In the genomic region with DNA sequence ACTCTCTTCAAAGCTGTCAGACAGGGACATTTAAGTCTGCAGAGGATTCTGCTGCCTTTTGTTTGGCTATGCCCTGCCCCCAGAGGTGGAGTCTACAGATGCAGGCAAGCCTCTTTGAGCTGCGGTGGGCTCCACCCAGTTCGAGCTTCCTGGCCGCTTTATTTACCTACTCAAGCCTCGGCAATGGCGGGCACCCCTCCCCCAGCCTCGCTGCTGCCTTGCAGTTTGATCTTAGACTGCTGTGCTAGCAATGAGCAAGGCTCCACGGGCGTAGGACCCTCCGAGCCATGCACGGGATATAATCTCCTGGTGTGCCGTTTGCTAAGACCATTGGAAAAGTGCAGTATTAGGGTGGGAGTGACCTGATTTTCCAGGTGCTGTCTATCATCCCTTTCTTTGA, we compare ENCODE assay signal across 1 cellular context.
TF ChIP-seq lines count a peak whose summit lies in the region.
"Not testable (repeated sequence)": the region's sequence is repeated elsewhere in the genome, so short reads cannot be mapped to it uniquely, and the experiment has no call there.

No MANE protein-coding gene starts in this region.

TF ChIP-seq in HepG2, 621 proteins besides CTCF, POLR2A, EP300 and RAD21 (continued from another document):
- TF ChIP-seq, protein P1, sequence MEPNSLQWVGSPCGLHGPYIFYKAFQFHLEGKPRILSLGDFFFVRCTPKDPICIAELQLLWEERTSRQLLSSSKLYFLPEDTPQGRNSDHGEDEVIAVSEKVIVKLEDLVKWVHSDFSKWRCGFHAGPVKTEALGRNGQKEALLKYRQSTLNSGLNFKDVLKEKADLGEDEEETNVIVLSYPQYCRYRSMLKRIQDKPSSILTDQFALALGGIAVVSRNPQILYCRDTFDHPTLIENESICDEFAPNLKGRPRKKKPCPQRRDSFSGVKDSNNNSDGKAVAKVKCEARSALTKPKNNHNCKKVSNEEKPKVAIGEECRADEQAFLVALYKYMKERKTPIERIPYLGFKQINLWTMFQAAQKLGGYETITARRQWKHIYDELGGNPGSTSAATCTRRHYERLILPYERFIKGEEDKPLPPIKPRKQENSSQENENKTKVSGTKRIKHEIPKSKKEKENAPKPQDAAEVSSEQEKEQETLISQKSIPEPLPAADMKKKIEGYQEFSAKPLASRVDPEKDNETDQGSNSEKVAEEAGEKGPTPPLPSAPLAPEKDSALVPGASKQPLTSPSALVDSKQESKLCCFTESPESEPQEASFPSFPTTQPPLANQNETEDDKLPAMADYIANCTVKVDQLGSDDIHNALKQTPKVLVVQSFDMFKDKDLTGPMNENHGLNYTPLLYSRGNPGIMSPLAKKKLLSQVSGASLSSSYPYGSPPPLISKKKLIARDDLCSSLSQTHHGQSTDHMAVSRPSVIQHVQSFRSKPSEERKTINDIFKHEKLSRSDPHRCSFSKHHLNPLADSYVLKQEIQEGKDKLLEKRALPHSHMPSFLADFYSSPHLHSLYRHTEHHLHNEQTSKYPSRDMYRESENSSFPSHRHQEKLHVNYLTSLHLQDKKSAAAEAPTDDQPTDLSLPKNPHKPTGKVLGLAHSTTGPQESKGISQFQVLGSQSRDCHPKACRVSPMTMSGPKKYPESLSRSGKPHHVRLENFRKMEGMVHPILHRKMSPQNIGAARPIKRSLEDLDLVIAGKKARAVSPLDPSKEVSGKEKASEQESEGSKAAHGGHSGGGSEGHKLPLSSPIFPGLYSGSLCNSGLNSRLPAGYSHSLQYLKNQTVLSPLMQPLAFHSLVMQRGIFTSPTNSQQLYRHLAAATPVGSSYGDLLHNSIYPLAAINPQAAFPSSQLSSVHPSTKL (CRISPR knock-in tag; IDR thresholded peaks at IDR 0.05): peak; percentile 66
- TF ChIP-seq, protein P2, sequence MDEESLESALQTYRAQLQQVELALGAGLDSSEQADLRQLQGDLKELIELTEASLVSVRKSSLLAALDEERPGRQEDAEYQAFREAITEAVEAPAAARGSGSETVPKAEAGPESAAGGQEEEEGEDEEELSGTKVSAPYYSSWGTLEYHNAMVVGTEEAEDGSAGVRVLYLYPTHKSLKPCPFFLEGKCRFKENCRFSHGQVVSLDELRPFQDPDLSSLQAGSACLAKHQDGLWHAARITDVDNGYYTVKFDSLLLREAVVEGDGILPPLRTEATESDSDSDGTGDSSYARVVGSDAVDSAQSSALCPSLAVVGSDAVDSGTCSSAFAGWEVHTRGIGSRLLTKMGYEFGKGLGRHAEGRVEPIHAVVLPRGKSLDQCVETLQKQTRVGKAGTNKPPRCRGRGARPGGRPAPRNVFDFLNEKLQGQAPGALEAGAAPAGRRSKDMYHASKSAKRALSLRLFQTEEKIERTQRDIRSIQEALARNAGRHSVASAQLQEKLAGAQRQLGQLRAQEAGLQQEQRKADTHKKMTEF (CRISPR knock-in tag; IDR thresholded peaks at IDR 0.05): peak; percentile 29; the same call in 1 of the 2 replicates
- TF ChIP-seq SAP130 (CRISPR knock-in tag; IDR thresholded peaks at IDR 0.05; ENCODE audit: low read depth): peak; percentile 20; the same call in 1 of the 2 replicates
- 0 out of 2 replicates have a peak, but pooled peaks have one; percentile 26 for TF ChIP-seq KAT8 (CRISPR knock-in tag; IDR thresholded peaks at IDR 0.05)
- TF ChIP-seq SP5 (CRISPR knock-in tag; IDR thresholded peaks at IDR 0.05; ENCODE audit: borderline replicate concordance, low read depth): peak; percentile 43; the same call in 1 of the 2 replicates
- TF ChIP-seq, protein P3, sequence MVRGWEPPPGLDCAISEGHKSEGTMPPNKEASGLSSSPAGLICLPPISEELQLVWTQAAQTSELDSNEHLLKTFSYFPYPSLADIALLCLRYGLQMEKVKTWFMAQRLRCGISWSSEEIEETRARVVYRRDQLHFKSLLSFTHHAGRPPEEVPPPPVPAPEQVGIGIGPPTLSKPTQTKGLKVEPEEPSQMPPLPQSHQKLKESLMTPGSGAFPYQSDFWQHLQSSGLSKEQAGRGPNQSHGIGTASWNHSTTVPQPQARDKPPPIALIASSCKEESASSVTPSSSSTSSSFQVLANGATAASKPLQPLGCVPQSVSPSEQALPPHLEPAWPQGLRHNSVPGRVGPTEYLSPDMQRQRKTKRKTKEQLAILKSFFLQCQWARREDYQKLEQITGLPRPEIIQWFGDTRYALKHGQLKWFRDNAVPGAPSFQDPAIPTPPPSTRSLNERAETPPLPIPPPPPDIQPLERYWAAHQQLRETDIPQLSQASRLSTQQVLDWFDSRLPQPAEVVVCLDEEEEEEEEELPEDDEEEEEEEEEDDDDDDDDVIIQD (CRISPR knock-in tag; IDR thresholded peaks at IDR 0.05; ENCODE audit: low read depth): 0 out of 2 replicates have a peak, but pooled peaks have one; percentile 39
- not testable (repeated sequence) for TF ChIP-seq FOXA1, NR2F6, SOX13 (IDR thresholded peaks at IDR 0.05)
- peak; percentile 71 for TF ChIP-seq FOXA1 (CRISPR knock-in tag; IDR thresholded peaks at IDR 0.05)
- TF ChIP-seq NR2F6 (CRISPR knock-in tag; IDR thresholded peaks at IDR 0.05): 0 out of 2 replicates have a peak, but pooled peaks have one; percentile 36
- 0 out of 2 replicates have a peak, but pooled peaks have one; percentile 11 for TF ChIP-seq GATAD2A (CRISPR knock-in tag; IDR thresholded peaks at IDR 0.05)
- TF ChIP-seq FOXA3 (CRISPR knock-in tag; IDR thresholded peaks at IDR 0.05): peak; percentile 61
- 0 out of 2 replicates have a peak, but pooled peaks have one; percentile 19 for TF ChIP-seq BCL6 (CRISPR knock-in tag; IDR thresholded peaks at IDR 0.05)
- TF ChIP-seq, protein P4, sequence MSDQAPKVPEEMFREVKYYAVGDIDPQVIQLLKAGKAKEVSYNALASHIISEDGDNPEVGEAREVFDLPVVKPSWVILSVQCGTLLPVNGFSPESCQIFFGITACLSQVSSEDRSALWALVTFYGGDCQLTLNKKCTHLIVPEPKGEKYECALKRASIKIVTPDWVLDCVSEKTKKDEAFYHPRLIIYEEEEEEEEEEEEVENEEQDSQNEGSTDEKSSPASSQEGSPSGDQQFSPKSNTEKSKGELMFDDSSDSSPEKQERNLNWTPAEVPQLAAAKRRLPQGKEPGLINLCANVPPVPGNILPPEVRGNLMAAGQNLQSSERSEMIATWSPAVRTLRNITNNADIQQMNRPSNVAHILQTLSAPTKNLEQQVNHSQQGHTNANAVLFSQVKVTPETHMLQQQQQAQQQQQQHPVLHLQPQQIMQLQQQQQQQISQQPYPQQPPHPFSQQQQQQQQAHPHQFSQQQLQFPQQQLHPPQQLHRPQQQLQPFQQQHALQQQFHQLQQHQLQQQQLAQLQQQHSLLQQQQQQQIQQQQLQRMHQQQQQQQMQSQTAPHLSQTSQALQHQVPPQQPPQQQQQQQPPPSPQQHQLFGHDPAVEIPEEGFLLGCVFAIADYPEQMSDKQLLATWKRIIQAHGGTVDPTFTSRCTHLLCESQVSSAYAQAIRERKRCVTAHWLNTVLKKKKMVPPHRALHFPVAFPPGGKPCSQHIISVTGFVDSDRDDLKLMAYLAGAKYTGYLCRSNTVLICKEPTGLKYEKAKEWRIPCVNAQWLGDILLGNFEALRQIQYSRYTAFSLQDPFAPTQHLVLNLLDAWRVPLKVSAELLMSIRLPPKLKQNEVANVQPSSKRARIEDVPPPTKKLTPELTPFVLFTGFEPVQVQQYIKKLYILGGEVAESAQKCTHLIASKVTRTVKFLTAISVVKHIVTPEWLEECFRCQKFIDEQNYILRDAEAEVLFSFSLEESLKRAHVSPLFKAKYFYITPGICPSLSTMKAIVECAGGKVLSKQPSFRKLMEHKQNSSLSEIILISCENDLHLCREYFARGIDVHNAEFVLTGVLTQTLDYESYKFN (CRISPR knock-in tag; conservative IDR thresholded peaks at IDR 0.05): peak; percentile 23; the same call in 1 of the 2 replicates
- TF ChIP-seq, protein P5, sequence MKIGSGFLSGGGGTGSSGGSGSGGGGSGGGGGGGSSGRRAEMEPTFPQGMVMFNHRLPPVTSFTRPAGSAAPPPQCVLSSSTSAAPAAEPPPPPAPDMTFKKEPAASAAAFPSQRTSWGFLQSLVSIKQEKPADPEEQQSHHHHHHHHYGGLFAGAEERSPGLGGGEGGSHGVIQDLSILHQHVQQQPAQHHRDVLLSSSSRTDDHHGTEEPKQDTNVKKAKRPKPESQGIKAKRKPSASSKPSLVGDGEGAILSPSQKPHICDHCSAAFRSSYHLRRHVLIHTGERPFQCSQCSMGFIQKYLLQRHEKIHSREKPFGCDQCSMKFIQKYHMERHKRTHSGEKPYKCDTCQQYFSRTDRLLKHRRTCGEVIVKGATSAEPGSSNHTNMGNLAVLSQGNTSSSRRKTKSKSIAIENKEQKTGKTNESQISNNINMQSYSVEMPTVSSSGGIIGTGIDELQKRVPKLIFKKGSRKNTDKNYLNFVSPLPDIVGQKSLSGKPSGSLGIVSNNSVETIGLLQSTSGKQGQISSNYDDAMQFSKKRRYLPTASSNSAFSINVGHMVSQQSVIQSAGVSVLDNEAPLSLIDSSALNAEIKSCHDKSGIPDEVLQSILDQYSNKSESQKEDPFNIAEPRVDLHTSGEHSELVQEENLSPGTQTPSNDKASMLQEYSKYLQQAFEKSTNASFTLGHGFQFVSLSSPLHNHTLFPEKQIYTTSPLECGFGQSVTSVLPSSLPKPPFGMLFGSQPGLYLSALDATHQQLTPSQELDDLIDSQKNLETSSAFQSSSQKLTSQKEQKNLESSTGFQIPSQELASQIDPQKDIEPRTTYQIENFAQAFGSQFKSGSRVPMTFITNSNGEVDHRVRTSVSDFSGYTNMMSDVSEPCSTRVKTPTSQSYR (CRISPR knock-in tag; IDR thresholded peaks at IDR 0.05; ENCODE audit: borderline replicate concordance): peak; percentile 95
- TF ChIP-seq, protein P6, sequence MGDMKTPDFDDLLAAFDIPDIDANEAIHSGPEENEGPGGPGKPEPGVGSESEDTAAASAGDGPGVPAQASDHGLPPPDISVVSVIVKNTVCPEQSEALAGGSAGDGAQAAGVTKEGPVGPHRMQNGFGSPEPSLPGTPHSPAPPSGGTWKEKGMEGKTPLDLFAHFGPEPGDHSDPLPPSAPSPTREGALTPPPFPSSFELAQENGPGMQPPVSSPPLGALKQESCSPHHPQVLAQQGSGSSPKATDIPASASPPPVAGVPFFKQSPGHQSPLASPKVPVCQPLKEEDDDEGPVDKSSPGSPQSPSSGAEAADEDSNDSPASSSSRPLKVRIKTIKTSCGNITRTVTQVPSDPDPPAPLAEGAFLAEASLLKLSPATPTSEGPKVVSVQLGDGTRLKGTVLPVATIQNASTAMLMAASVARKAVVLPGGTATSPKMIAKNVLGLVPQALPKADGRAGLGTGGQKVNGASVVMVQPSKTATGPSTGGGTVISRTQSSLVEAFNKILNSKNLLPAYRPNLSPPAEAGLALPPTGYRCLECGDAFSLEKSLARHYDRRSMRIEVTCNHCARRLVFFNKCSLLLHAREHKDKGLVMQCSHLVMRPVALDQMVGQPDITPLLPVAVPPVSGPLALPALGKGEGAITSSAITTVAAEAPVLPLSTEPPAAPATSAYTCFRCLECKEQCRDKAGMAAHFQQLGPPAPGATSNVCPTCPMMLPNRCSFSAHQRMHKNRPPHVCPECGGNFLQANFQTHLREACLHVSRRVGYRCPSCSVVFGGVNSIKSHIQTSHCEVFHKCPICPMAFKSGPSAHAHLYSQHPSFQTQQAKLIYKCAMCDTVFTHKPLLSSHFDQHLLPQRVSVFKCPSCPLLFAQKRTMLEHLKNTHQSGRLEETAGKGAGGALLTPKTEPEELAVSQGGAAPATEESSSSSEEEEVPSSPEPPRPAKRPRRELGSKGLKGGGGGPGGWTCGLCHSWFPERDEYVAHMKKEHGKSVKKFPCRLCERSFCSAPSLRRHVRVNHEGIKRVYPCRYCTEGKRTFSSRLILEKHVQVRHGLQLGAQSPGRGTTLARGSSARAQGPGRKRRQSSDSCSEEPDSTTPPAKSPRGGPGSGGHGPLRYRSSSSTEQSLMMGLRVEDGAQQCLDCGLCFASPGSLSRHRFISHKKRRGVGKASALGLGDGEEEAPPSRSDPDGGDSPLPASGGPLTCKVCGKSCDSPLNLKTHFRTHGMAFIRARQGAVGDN (CRISPR knock-in tag; IDR thresholded peaks at IDR 0.05): peak; percentile 45; the same call in 1 of the 2 replicates
- peak; percentile 84; the same call in 1 of the 2 replicates for TF ChIP-seq SETDB1 (CRISPR knock-in tag; IDR thresholded peaks at IDR 0.05; ENCODE audit: borderline replicate concordance)
- TF ChIP-seq SOX13 (CRISPR knock-in tag; conservative IDR thresholded peaks at IDR 0.05 in 1 of 2, IDR thresholded peaks at IDR 0.05 in 1 of 2): peak in 1 of 2 experiments; percentile 40; a peak in 1 of 4 replicates
- TF ChIP-seq, protein P7, sequence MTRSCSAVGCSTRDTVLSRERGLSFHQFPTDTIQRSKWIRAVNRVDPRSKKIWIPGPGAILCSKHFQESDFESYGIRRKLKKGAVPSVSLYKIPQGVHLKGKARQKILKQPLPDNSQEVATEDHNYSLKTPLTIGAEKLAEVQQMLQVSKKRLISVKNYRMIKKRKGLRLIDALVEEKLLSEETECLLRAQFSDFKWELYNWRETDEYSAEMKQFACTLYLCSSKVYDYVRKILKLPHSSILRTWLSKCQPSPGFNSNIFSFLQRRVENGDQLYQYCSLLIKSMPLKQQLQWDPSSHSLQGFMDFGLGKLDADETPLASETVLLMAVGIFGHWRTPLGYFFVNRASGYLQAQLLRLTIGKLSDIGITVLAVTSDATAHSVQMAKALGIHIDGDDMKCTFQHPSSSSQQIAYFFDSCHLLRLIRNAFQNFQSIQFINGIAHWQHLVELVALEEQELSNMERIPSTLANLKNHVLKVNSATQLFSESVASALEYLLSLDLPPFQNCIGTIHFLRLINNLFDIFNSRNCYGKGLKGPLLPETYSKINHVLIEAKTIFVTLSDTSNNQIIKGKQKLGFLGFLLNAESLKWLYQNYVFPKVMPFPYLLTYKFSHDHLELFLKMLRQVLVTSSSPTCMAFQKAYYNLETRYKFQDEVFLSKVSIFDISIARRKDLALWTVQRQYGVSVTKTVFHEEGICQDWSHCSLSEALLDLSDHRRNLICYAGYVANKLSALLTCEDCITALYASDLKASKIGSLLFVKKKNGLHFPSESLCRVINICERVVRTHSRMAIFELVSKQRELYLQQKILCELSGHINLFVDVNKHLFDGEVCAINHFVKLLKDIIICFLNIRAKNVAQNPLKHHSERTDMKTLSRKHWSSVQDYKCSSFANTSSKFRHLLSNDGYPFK (CRISPR knock-in tag; IDR thresholded peaks at IDR 0.05; ENCODE audit: borderline replicate concordance): peak; percentile 88
- TF ChIP-seq ZMYM4 (CRISPR knock-in tag; IDR thresholded peaks at IDR 0.05): peak; percentile 64
- TF ChIP-seq, protein P8, sequence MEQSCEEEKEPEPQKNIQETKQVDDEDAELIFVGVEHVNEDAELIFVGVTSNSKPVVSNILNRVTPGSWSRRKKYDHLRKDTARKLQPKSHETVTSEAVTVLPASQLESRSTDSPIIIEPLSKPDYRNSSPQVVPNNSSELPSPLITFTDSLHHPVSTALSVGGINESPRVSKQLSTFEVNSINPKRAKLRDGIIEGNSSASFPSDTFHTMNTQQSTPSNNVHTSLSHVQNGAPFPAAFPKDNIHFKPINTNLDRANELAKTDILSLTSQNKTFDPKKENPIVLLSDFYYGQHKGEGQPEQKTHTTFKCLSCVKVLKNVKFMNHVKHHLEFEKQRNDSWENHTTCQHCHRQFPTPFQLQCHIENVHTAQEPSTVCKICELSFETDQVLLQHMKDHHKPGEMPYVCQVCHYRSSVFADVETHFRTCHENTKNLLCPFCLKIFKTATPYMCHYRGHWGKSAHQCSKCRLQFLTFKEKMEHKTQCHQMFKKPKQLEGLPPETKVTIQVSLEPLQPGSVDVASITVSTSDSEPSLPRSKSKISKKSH (CRISPR knock-in tag; IDR thresholded peaks at IDR 0.05; ENCODE audit: borderline replicate concordance): 0 out of 2 replicates have a peak, but pooled peaks have one; percentile 41
- peak; percentile 44; the same call in 1 of the 2 replicates for TF ChIP-seq POGZ (CRISPR knock-in tag; IDR thresholded peaks at IDR 0.05)
- 0 out of 2 replicates have a peak, but pooled peaks have one; percentile 26 for TF ChIP-seq ETV5 (CRISPR knock-in tag; IDR thresholded peaks at IDR 0.05; ENCODE audit: borderline replicate concordance)
